ENCODE assay signal across 6 cellular contexts in the genomic region with DNA sequence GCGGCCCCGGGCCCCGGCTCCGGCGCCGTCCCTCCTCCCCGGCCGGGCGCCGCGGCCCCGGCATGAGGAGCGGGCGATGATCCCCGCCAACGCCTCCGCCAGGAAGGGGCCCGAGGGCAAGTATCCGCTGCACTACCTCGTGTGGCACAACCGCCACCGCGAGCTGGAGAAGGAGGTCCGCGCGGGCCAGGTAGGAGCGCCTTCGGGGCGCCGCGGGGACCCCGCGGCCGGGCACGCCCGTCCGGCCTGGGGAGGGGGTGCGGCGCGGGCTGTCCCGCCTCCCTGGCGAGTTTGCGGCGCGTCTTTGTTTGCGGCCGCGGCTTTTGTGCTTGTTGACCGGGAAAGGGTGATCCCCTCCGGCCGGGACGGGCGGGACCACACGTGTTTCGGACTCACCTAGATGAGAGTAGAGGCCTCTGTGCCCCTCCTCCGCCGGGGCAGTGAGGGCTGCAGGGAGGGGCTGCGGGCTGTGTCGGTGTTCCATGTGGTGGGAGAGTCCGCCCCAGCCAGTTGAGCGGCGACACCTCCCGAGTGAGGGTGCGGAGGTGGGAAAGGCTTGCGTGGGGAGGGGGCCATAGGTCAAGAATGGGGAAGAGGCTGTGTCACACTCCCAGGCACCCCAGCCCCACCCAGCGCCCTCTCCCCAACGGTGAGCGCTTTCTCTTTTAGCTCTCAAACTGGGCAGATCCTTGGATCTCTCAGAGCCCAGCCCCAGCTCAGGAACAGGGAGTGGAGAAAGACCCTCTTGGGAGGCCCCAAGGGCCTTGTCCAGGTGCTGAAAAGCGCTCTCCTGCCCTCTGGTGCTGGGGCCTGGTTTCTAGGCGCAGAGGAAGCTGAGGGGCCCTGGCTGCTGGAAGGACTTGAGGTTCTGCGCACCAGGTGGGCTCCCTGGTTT.
DNase-seq lines count a peak whose midpoint lies in the region; ATAC-seq lines count a peak whose summit lies in the region.

No MANE protein-coding gene starts in this region.

- H3K36me3 Mint-ChIP-seq in activated T-cell treated with anti-CD3 and anti-CD28 coated beads, Interleukin-2, amount 50 U/mL, for 24 hours (ENCODE audit: low read depth) = peaks cover 5% of the 10 kb centered on the region

- H3K4me1 Mint-ChIP-seq in activated T-cell treated with anti-CD3 and anti-CD28 coated beads, Interleukin-2, amount 50 U/mL, for 24 hours (ENCODE audit: low read depth) = peaks cover 43% of the 10 kb centered on the region

- peak overlapping the region; percentile 83 for H3K4me3 Mint-ChIP-seq in activated T-cell treated with anti-CD3 and anti-CD28 coated beads, Interleukin-2, amount 50 U/mL, for 24 hours

- no peaks in the 10 kb centered on the region for H3K27me3 Mint-ChIP-seq in activated T-cell treated with anti-CD3 and anti-CD28 coated beads, Interleukin-2, amount 50 U/mL, for 24 hours

- H3K9me3 Mint-ChIP-seq in activated T-cell treated with anti-CD3 and anti-CD28 coated beads, Interleukin-2, amount 50 U/mL, for 24 hours = no peaks in the 10 kb centered on the region

- peak overlapping the region; percentile 67 for H3K27ac Mint-ChIP-seq in activated T-cell treated with anti-CD3 and anti-CD28 coated beads, Interleukin-2, amount 50 U/mL, for 24 hours

- DNase-seq in activated effector memory CD4-positive, alpha-beta T cell treated with anti-CD3 and anti-CD28 coated beads, Interleukin-2, amount 50 U/mL, for 16 hours = peak; percentile 70
- no peak for DNase-seq in activated effector memory CD4-positive, alpha-beta T cell treated with Interleukin-2 at 50 U/mL for 16 hours
- peak; percentile 62 for DNase-seq in activated T-cell treated with anti-CD3 and anti-CD28 coated beads, Interleukin-2, amount 50 U/mL, for 24 hours
- DNase-seq in left kidney (ENCODE audit: low read depth, low spot score) = peak; percentile 89

- ATAC-seq in GM19452 (IDR thresholded peaks at IDR 0.05; ENCODE audit: unreplicated experiment) = no peak
- no peak for ATAC-seq in HG03354 (IDR thresholded peaks at IDR 0.05; ENCODE audit: poor library complexity, severe bottlenecking, unreplicated experiment)
